Comparison of ENCODE assay signal across 9 cellular contexts in the genomic region with DNA sequence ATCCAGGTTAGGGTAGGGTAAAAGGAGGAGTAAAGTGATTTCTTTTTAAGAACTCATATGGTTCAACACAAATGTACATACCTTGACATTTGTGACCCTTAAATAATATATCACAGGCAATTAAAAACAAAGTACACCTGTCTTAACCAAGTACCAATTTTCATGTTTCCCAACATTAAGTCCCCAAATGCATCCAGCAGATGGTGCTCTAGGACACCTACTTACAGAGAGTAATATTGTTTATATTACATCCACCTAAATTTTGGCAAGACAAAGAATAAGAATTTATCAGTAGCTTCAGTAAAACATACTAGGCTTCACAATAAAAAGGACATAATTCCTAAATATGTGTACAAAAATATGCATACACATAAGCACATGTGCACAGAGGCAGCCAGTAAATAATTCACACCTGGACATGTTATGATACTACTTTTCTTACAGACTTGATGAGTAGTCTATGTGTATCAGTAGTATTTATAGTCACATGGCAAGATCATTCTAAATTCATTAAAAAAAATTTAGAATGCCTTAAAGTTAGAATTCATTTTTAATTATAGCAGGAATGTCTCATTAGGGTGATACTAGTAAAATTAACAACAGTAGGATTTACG.
DNase-seq lines count a peak whose midpoint lies in the region; ATAC-seq, FAIRE-seq and TF ChIP-seq lines count a peak whose summit lies in the region.
"Had no signal": no experiment of that assay in that cellular context is flagged by ENCODE, and none has a peak within 500 bp of the region (broad histone marks: within the 10 kb centered on the region; RNA-seq: fewer than 3 reads in every experiment).

No MANE protein-coding gene starts in this region.

- peak; percentile 19 to 70 (median 47) for TF ChIP-seq CTCF in ascending aorta (IDR thresholded peaks at IDR 0.05)

- peak; percentile 47 for FAIRE-seq in GM19239 (lab: Jason Lieb, UNC)

- H3K27ac ChIP-seq in ascending aorta, result no peak overlapping the region

- H3K4me3 Mint-ChIP-seq in stimulated activated memory B cell treated with anti-CD40 and anti-IgM and Interleukin-4, amounts not matched to agents 10 μg/mL and 1 μg/mL and 100 μg/mL, for 72 hours, result no peak overlapping the region
- H3K4me3 Mint-ChIP-seq: T-helper 1 cell treated with Interleukin-12 subunit alpha and Interleukin-12 subunit beta and Interleukin-4 antibody, amounts not matched to agents 30 μg/mL and 1 μg/mL, for 36 hours had no signal

- no peaks in the 10 kb centered on the region for H3K4me1 Mint-ChIP-seq in stimulated activated memory B cell treated with anti-CD40 and anti-IgM and Interleukin-4, amounts not matched to agents 10 μg/mL and 1 μg/mL and 100 μg/mL, for 72 hours

- intact Hi-C loops in ascending aorta (cut with DNase I), result loop anchor here (1.0 to 5.0 kb wide), 2 partner anchors 284 to 569 kb away; partner anchors contain the start of gene MAB21L2

- no peaks in the 10 kb centered on the region for H3K27me3 Mint-ChIP-seq in stimulated activated memory B cell treated with anti-CD40 and anti-IgM and Interleukin-4, amounts not matched to agents 10 μg/mL and 1 μg/mL and 100 μg/mL, for 72 hours

- H3K27me3 ChIP-seq in ascending aorta, result no peaks in the 10 kb centered on the region

- H3K36me3 Mint-ChIP-seq in stimulated activated memory B cell treated with anti-CD40 and anti-IgM and Interleukin-4, amounts not matched to agents 10 μg/mL and 1 μg/mL and 100 μg/mL, for 72 hours, result peaks cover 11% of the 10 kb centered on the region

- no peaks in the 10 kb centered on the region for H3K9me3 Mint-ChIP-seq in stimulated activated memory B cell treated with anti-CD40 and anti-IgM and Interleukin-4, amounts not matched to agents 10 μg/mL and 1 μg/mL and 100 μg/mL, for 72 hours
- H3K9me3 Mint-ChIP-seq: T-helper 1 cell treated with Interleukin-12 subunit alpha and Interleukin-12 subunit beta and Interleukin-4 antibody, amounts not matched to agents 30 μg/mL and 1 μg/mL, for 36 hours had no signal

- no peaks in the 10 kb centered on the region for H3K9me3 ChIP-seq in ascending aorta

- no peak overlapping the region for H3K4me3 ChIP-seq in ascending aorta

- H3K4me1 ChIP-seq in ascending aorta, result no peaks in the 10 kb centered on the region

- no peaks in the 10 kb centered on the region for H3K36me3 ChIP-seq in ascending aorta

- no peak for ATAC-seq in stimulated activated naive CD8-positive, alpha-beta T cell treated with anti-CD3 and anti-CD28 coated beads, Interleukin-15, Interleukin-2, amounts not matched to agents 100 U/mL and 50 U/mL, for 24 hours
- ATAC-seq in stimulated activated memory B cell treated with anti-CD40 and anti-IgM and Interleukin-4, amounts not matched to agents 10 μg/mL and 1 μg/mL and 100 μg/mL, for 72 hours, result no peak

- H3K27ac Mint-ChIP-seq in stimulated activated memory B cell treated with anti-CD40 and anti-IgM and Interleukin-4, amounts not matched to agents 10 μg/mL and 1 μg/mL and 100 μg/mL, for 72 hours, result no peak overlapping the region
- H3K27ac Mint-ChIP-seq: T-helper 1 cell treated with Interleukin-12 subunit alpha and Interleukin-12 subunit beta and Interleukin-4 antibody, amounts not matched to agents 30 μg/mL and 1 μg/mL, for 36 hours had no signal

- DNase-seq in COLO668 (lab: John Stamatoyannopoulos, UW; ENCODE audit: unreplicated experiment) (peak; percentile 32), GM19239 (ENCODE audit: insufficient read length, low spot score) (no peak), NCI-H510A (lab: John Stamatoyannopoulos, UW) (peak; percentile 2), ascending aorta (ENCODE audit: low spot score in 2 of 2) (no peak), left kidney (ENCODE audit: low read depth, low spot score) (peak; percentile 67), islet precursor cell (no peak)
- DNase-seq in stimulated activated naive CD8-positive, alpha-beta T cell treated with anti-CD3 and anti-CD28 coated beads, Interleukin-15, Interleukin-2, amounts not matched to agents 100 U/mL and 50 U/mL, for 24 hours, result peak; percentile 32

Comparison
In these comparisons a context has a peak if more than half of its experiments do, and no peak if none do; other contexts are left out.
1. DNase-seq: peak in COLO668 (single experiment), NCI-H510A (single experiment), left kidney (single experiment) and stimulated activated naive CD8-positive, alpha-beta T cell treated with anti-CD3 and anti-CD28 coated beads, Interleukin-15, Interleukin-2, amounts not matched to agents 100 U/mL and 50 U/mL, for 24 hours (single experiment); none in GM19239 (single experiment), ascending aorta (0 of 2) and islet precursor cell (single experiment).